In the genomic region with DNA sequence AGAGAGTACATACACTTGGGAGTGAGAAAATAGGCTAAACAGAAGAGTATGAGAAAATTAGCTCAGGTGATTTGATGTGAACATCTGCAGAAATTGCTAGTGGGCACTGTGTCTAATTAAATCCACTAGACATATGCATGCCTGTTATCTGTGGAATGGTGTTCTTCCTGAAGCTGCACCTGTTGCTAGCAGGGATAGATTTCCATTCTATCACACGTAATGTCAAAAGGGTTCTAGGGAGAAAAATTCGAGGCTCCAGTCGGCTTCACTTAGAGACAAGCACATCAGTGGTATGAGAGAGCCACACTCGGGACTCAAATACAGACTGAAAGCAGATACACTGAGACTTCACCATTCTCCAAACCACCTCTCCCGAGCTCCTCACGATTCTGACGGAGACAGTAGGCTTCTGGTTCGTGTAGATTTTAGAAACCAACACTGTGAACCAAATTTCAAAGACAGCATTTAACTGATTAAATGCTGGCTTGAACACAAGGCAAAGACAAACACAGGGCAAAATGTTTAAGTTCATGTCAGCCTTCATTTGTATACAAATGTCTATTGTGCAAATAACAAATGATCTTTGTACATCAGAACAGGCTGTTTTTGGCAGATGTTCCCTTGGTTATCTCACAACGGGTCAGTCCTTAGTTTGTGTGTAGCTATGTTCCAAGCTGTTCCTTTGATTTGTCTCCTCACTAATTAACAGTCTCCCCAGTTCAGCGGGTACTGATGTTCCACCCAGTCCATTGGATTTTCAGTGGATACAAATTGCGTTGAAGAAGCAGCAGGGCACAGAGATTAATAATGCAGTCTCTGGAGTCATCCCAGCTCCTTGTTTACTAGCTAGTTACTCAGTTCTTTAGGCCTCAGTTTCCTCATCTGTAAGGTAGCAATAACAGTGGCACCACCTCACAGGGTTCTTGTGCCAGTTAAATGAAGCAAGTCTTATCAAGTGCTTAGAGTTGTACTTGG, we compare ENCODE assay signal across 1 cellular context.
TF ChIP-seq lines count a peak whose summit lies in the region.

No MANE protein-coding gene starts in this region.

TF ChIP-seq in HepG2, 621 proteins besides CTCF, POLR2A, EP300 and RAD21 (continued from another document and continues in another):
- TF ChIP-seq, protein P1, sequence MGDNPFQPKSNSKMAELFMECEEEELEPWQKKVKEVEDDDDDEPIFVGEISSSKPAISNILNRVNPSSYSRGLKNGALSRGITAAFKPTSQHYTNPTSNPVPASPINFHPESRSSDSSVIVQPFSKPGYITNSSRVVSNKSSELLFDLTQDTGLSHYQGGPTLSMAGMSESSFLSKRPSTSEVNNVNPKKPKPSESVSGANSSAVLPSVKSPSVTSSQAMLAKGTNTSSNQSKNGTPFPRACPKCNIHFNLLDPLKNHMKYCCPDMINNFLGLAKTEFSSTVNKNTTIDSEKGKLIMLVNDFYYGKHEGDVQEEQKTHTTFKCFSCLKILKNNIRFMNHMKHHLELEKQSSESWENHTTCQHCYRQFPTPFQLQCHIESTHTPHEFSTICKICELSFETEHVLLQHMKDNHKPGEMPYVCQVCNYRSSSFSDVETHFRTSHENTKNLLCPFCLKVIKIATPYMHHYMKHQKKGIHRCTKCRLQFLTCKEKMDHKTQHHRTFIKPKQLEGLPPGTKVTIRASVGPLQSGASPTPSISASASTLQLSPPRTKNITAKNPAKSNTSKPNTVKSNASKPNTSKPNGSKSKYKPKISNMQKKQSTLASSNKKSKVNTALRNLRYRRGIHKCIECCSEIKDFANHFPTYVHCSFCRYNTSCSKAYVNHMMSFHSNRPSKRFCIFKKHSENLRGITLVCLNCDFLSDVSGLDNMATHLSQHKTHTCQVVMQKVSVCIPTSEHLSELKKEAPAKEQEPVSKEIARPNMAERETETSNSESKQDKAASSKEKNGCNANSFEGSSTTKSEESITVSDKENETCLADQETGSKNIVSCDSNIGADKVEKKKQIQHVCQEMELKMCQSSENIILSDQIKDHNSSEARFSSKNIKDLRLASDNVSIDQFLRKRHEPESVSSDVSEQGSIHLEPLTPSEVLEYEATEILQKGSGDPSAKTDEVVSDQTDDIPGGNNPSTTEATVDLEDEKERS (CRISPR knock-in tag; IDR thresholded peaks at IDR 0.05): peak; percentile 41; the same call in 1 of the 2 replicates
- TF ChIP-seq, protein P2, sequence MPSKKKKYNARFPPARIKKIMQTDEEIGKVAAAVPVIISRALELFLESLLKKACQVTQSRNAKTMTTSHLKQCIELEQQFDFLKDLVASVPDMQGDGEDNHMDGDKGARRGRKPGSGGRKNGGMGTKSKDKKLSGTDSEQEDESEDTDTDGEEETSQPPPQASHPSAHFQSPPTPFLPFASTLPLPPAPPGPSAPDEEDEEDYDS (CRISPR knock-in tag; IDR thresholded peaks at IDR 0.05): no peak
- TF ChIP-seq ARNTL (CRISPR knock-in tag; IDR thresholded peaks at IDR 0.05): peak; percentile 48; the same call in 1 of the 2 replicates
- peak; percentile 53; the same call in 1 of the 2 replicates for TF ChIP-seq NR2C2 (CRISPR knock-in tag; IDR thresholded peaks at IDR 0.05; ENCODE audit: borderline replicate concordance)
- no peak for TF ChIP-seq ZNF713 (CRISPR knock-in tag; IDR thresholded peaks at IDR 0.05)
- TF ChIP-seq, protein P3, sequence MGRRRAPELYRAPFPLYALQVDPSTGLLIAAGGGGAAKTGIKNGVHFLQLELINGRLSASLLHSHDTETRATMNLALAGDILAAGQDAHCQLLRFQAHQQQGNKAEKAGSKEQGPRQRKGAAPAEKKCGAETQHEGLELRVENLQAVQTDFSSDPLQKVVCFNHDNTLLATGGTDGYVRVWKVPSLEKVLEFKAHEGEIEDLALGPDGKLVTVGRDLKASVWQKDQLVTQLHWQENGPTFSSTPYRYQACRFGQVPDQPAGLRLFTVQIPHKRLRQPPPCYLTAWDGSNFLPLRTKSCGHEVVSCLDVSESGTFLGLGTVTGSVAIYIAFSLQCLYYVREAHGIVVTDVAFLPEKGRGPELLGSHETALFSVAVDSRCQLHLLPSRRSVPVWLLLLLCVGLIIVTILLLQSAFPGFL (CRISPR knock-in tag; IDR thresholded peaks at IDR 0.05): no peak
- TF ChIP-seq ZNF674 (CRISPR knock-in tag; IDR thresholded peaks at IDR 0.05; ENCODE audit: low read depth): 0 out of 2 replicates have a peak, but pooled peaks have one; percentile 29
- TF ChIP-seq KAT8 (CRISPR knock-in tag; IDR thresholded peaks at IDR 0.05): 0 out of 2 replicates have a peak, but pooled peaks have one; percentile 14
- TF ChIP-seq TMF1 (CRISPR knock-in tag; IDR thresholded peaks at IDR 0.05; ENCODE audit: low read depth): peak; percentile 30; the same call in 1 of the 2 replicates
- TF ChIP-seq GTF2F1 (IDR thresholded peaks at IDR 0.05; ENCODE audit: low read length): no peak
- TF ChIP-seq, protein P4, sequence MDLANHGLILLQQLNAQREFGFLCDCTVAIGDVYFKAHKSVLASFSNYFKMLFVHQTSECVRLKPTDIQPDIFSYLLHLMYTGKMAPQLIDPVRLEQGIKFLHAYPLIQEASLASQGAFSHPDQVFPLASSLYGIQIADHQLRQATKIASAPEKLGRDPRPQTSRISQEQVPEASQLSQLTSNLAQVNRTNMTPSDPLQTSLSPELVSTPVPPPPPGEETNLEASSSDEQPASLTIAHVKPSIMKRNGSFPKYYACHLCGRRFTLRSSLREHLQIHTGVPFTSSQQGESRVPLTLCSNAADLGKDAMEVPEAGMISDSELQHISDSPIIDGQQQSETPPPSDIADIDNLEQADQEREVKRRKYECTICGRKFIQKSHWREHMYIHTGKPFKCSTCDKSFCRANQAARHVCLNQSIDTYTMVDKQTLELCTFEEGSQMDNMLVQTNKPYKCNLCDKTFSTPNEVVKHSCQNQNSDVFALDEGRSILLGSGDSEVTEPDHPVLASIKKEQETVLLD (CRISPR knock-in tag; IDR thresholded peaks at IDR 0.05; ENCODE audit: low read depth): no peak
- no peak; the same call in 2 of the 3 replicates for TF ChIP-seq MXI1 (IDR thresholded peaks at IDR 0.05; ENCODE audit: borderline replicate concordance, low read depth, low read length)
- peak; percentile 63; the same call in 1 of the 2 replicates for TF ChIP-seq ZSCAN9 (CRISPR knock-in tag; IDR thresholded peaks at IDR 0.05; ENCODE audit: borderline replicate concordance)
- TF ChIP-seq ZNF431 (CRISPR knock-in tag; IDR thresholded peaks at IDR 0.05; ENCODE audit: borderline replicate concordance, low read depth): no peak; the same call in 1 of the 2 replicates
- TF ChIP-seq, protein P5, sequence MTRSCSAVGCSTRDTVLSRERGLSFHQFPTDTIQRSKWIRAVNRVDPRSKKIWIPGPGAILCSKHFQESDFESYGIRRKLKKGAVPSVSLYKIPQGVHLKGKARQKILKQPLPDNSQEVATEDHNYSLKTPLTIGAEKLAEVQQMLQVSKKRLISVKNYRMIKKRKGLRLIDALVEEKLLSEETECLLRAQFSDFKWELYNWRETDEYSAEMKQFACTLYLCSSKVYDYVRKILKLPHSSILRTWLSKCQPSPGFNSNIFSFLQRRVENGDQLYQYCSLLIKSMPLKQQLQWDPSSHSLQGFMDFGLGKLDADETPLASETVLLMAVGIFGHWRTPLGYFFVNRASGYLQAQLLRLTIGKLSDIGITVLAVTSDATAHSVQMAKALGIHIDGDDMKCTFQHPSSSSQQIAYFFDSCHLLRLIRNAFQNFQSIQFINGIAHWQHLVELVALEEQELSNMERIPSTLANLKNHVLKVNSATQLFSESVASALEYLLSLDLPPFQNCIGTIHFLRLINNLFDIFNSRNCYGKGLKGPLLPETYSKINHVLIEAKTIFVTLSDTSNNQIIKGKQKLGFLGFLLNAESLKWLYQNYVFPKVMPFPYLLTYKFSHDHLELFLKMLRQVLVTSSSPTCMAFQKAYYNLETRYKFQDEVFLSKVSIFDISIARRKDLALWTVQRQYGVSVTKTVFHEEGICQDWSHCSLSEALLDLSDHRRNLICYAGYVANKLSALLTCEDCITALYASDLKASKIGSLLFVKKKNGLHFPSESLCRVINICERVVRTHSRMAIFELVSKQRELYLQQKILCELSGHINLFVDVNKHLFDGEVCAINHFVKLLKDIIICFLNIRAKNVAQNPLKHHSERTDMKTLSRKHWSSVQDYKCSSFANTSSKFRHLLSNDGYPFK (CRISPR knock-in tag; IDR thresholded peaks at IDR 0.05; ENCODE audit: borderline replicate concordance): no peak
- TF ChIP-seq, protein P6, sequence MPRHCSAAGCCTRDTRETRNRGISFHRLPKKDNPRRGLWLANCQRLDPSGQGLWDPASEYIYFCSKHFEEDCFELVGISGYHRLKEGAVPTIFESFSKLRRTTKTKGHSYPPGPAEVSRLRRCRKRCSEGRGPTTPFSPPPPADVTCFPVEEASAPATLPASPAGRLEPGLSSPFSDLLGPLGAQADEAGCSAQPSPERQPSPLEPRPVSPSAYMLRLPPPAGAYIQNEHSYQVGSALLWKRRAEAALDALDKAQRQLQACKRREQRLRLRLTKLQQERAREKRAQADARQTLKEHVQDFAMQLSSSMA (CRISPR knock-in tag; IDR thresholded peaks at IDR 0.05): no peak
- no peak for TF ChIP-seq ZNF33A (CRISPR knock-in tag; IDR thresholded peaks at IDR 0.05; ENCODE audit: borderline replicate concordance)
- peak; percentile 78 for TF ChIP-seq CEBPG (CRISPR knock-in tag; IDR thresholded peaks at IDR 0.05)
- TF ChIP-seq ZNF879 (CRISPR knock-in tag; IDR thresholded peaks at IDR 0.05): 0 out of 2 replicates have a peak, but pooled peaks have one; percentile 14
- TF ChIP-seq, protein P7, sequence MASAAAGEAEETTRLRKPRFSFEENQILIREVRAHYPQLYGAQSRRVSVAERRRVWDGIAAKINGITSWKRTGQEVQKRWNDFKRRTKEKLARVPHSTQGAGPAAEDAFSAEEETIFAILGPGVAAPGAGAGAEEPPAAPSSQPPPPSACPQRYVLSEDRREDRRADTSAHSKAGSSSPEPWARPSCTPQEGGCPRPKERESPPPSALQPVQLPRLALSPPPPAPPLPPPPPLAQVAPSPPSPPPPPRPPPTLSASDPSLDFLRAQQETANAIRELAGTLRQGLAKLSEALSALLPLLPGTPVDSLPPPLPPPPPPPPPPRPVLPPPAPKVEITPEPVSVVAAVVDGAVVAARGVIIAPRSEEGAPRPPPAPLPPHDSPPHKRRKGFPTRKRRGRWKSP (CRISPR knock-in tag; IDR thresholded peaks at IDR 0.05): no peak
- 0 out of 2 replicates have a peak, but pooled peaks have one; percentile 60 for TF ChIP-seq EHMT2 (IDR thresholded peaks at IDR 0.05; ENCODE audit: borderline replicate concordance, low read depth, low read length)
- TF ChIP-seq RFXAP (CRISPR knock-in tag; IDR thresholded peaks at IDR 0.05; ENCODE audit: borderline replicate concordance): no peak
- TF ChIP-seq, protein P8, sequence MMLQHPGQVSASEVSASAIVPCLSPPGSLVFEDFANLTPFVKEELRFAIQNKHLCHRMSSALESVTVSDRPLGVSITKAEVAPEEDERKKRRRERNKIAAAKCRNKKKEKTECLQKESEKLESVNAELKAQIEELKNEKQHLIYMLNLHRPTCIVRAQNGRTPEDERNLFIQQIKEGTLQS (CRISPR knock-in tag; IDR thresholded peaks at IDR 0.05): no peak
- no peak for TF ChIP-seq ATRX (CRISPR knock-in tag; IDR thresholded peaks at IDR 0.05; ENCODE audit: borderline replicate concordance)
- 0 out of 2 replicates have a peak, but pooled peaks have one; percentile 25 for TF ChIP-seq HHEX (CRISPR knock-in tag; IDR thresholded peaks at IDR 0.05)
- TF ChIP-seq NCOA2 (CRISPR knock-in tag; IDR thresholded peaks at IDR 0.05): peak; percentile 87
- TF ChIP-seq MAFK (conservative IDR thresholded peaks at IDR 0.05 in 1 of 2, IDR thresholded peaks at IDR 0.05 in 1 of 2; ENCODE audit: low read length in 2 of 2): 0 out of 4 replicates have a peak, but pooled peaks of 1 of the 2 experiments have one; percentile 49
- no peak for TF ChIP-seq YY1 (IDR thresholded peaks at IDR 0.05; ENCODE audit: insufficient read depth, insufficient replicate concordance, low read depth, low read length)
- 0 out of 2 replicates have a peak, but pooled peaks have one; percentile 22 for TF ChIP-seq ZNF205 (CRISPR knock-in tag; IDR thresholded peaks at IDR 0.05)
- no peak for TF ChIP-seq SIX4 (CRISPR knock-in tag; IDR thresholded peaks at IDR 0.05)
- TF ChIP-seq RBM22 (optimal IDR thresholded peaks at IDR 0.05; ENCODE audit: low read length): no peak
- no peak for TF ChIP-seq SRSF9 (IDR thresholded peaks at IDR 0.05; ENCODE audit: borderline replicate concordance, insufficient read depth, low read depth, low read length, poor library complexity, severe bottlenecking)
- TF ChIP-seq NBN (conservative IDR thresholded peaks at IDR 0.05): no peak
- no peak for TF ChIP-seq ZNF678 (CRISPR knock-in tag; IDR thresholded peaks at IDR 0.05)
- TF ChIP-seq, protein P9, sequence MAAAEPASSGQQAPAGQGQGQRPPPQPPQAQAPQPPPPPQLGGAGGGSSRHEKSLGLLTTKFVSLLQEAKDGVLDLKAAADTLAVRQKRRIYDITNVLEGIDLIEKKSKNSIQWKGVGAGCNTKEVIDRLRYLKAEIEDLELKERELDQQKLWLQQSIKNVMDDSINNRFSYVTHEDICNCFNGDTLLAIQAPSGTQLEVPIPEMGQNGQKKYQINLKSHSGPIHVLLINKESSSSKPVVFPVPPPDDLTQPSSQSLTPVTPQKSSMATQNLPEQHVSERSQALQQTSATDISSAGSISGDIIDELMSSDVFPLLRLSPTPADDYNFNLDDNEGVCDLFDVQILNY (CRISPR knock-in tag; conservative IDR thresholded peaks at IDR 0.05): no peak
- no peak; the same call in 1 of the 2 replicates for TF ChIP-seq ZNF337 (CRISPR knock-in tag; IDR thresholded peaks at IDR 0.05; ENCODE audit: borderline replicate concordance, low read depth)
- TF ChIP-seq ZNF383 (CRISPR knock-in tag; IDR thresholded peaks at IDR 0.05; ENCODE audit: borderline replicate concordance): no peak
- no peak for TF ChIP-seq SIX1 (CRISPR knock-in tag; IDR thresholded peaks at IDR 0.05; ENCODE audit: borderline replicate concordance)
- TF ChIP-seq, protein P10, sequence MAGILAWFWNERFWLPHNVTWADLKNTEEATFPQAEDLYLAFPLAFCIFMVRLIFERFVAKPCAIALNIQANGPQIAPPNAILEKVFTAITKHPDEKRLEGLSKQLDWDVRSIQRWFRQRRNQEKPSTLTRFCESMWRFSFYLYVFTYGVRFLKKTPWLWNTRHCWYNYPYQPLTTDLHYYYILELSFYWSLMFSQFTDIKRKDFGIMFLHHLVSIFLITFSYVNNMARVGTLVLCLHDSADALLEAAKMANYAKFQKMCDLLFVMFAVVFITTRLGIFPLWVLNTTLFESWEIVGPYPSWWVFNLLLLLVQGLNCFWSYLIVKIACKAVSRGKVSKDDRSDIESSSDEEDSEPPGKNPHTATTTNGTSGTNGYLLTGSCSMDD (CRISPR knock-in tag; IDR thresholded peaks at IDR 0.05): no peak
- peak; percentile 20; the same call in 1 of the 2 replicates for TF ChIP-seq ZBTB21 (CRISPR knock-in tag; IDR thresholded peaks at IDR 0.05)
- peak; percentile 80 for TF ChIP-seq PITX1 (CRISPR knock-in tag; IDR thresholded peaks at IDR 0.05)
- no peak for TF ChIP-seq HNRNPH1 (optimal IDR thresholded peaks at IDR 0.05; ENCODE audit: low read depth, low read length)
- TF ChIP-seq DNMT3B (CRISPR knock-in tag; conservative IDR thresholded peaks at IDR 0.05): no peak
- TF ChIP-seq, protein P11, sequence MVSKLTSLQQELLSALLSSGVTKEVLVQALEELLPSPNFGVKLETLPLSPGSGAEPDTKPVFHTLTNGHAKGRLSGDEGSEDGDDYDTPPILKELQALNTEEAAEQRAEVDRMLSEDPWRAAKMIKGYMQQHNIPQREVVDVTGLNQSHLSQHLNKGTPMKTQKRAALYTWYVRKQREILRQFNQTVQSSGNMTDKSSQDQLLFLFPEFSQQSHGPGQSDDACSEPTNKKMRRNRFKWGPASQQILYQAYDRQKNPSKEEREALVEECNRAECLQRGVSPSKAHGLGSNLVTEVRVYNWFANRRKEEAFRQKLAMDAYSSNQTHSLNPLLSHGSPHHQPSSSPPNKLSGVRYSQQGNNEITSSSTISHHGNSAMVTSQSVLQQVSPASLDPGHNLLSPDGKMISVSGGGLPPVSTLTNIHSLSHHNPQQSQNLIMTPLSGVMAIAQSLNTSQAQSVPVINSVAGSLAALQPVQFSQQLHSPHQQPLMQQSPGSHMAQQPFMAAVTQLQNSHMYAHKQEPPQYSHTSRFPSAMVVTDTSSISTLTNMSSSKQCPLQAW (CRISPR knock-in tag; IDR thresholded peaks at IDR 0.05): 0 out of 2 replicates have a peak, but pooled peaks have one; percentile 14
- no peak; the same call in 1 of the 2 replicates for TF ChIP-seq SP4 (CRISPR knock-in tag; IDR thresholded peaks at IDR 0.05)
